In genomic region chr1:202563818-202564217, GRCh38 we compare ENCODE assay signal across 17 cellular contexts.
DNase-seq lines count a peak whose midpoint lies in the region; TF ChIP-seq lines count a peak whose summit lies in the region.
"Had no signal": no experiment of that assay in that cellular context is flagged by ENCODE, and none has a peak within 500 bp of the region (broad histone marks: within the 10 kb centered on the region; RNA-seq: fewer than 3 reads in every experiment).

No MANE protein-coding gene starts in this region.

- H3K9ac ChIP-seq in rectal smooth muscle tissue (ENCODE audit: low read length): no peak overlapping the region
- H3K9ac ChIP-seq: BLaER1 had no signal

- peak overlapping the region; percentile 23; the same call in 1 of the 2 replicates for H3K27ac ChIP-seq in VCaP
- H3K27ac ChIP-seq in esophagus squamous epithelium: peak overlapping the region in 3 of 4 donors; percentile 7 to 71 (median 27)
- peak overlapping the region; percentile 85 for H3K27ac ChIP-seq in rectal smooth muscle tissue (ENCODE audit: low read depth, low read length)
- peak overlapping the region; percentile 25 to 88 (median 71) for H3K27ac ChIP-seq in transverse colon
- H3K27ac ChIP-seq: BLaER1 had no signal

- no peak for TF ChIP-seq POLR2A in esophagus squamous epithelium (IDR thresholded peaks at IDR 0.05)
- no peak for TF ChIP-seq POLR2A in transverse colon (IDR thresholded peaks at IDR 0.05)
- TF ChIP-seq POLR2A in lower leg skin (IDR thresholded peaks at IDR 0.05): no peak

- H3K27me3 ChIP-seq in esophagus squamous epithelium (no peaks in the 10 kb centered on the region), rectal smooth muscle tissue (ENCODE audit: control insufficient read depth, insufficient read depth, low read length) (no peaks in the 10 kb centered on the region), transverse colon (no peaks in the 10 kb centered on the region)
- H3K27me3 ChIP-seq: BLaER1 had no signal

- no peak for TF ChIP-seq EP300 in transverse colon (IDR thresholded peaks at IDR 0.05; ENCODE audit: low read depth)

- no peak overlapping the region for H3K4me3 ChIP-seq in esophagus squamous epithelium
- no peak overlapping the region for H3K4me3 ChIP-seq in rectal smooth muscle tissue (ENCODE audit: low read length)
- no peak overlapping the region for H3K4me3 ChIP-seq in transverse colon
- no peak overlapping the region for H3K4me3 ChIP-seq in lower leg skin (ENCODE audit: low read depth, poor library complexity, severe bottlenecking)
- H3K4me3 ChIP-seq: BLaER1 had no signal

- DNase-seq in esophagus squamous epithelium (lab: John Stamatoyannopoulos, UW) (no peak), transverse colon (no peak), NAMALWA (ENCODE audit: low spot score) (no peak), lower leg skin (ENCODE audit: low spot score in 2 of 2) (no peak)
- no peak for DNase-seq in activated CD4-positive, alpha-beta T cell treated with anti-CD3 and anti-CD28 coated beads for 4 hours
- DNase-seq: CD8-positive, alpha-beta memory T cell; GOT3; IMR-90; NCI-H1092; NCI-H1694 treated with DMSO at 0.1 percent for 48 hours; NCI-H226; NCI-H524; NCI-H82; SIG-M5 had no signal

- H3K36me3 ChIP-seq in esophagus squamous epithelium (peaks cover 0 to 49% (median 4%) of the 10 kb centered on the region in 3 donors), rectal smooth muscle tissue (ENCODE audit: control insufficient read depth, insufficient read depth, low read length) (peaks cover 15% of the 10 kb centered on the region), transverse colon (peaks cover 0 to 24% (median 4%) of the 10 kb centered on the region in 4 donors)

- no peak for TF ChIP-seq CTCF in VCaP (conservative IDR thresholded peaks at IDR 0.05)
- no peak for TF ChIP-seq CTCF in esophagus squamous epithelium (IDR thresholded peaks at IDR 0.05)
- no peak for TF ChIP-seq CTCF in transverse colon (IDR thresholded peaks at IDR 0.05)
- TF ChIP-seq CTCF in lower leg skin (IDR thresholded peaks at IDR 0.05): no peak

- H3K4me1 ChIP-seq in esophagus squamous epithelium (peaks cover 0 to 69% (median 26%) of the 10 kb centered on the region in 3 donors), rectal smooth muscle tissue (ENCODE audit: control insufficient read depth, insufficient read depth, low read length) (peaks cover 63% of the 10 kb centered on the region), transverse colon (peaks cover 16 to 72% (median 27%) of the 10 kb centered on the region in 4 donors)

- intact Hi-C loops in esophagus squamous epithelium (cut with DNase I): no loop called here
- intact Hi-C loops in transverse colon (cut with DNase I; ENCODE audit: low total_unique reads): no loop called here
- intact Hi-C loops in lower leg skin (cut with DNase I; ENCODE audit: low total_unique reads): no loop called here

- WGBS in esophagus squamous epithelium, 2 donors: 17 to 64% methylated on average over 1 of the region's 1 CpG
- WGBS in transverse colon (ENCODE audit: low coverage in 1 of 2), 2 donors: 67 to 78% methylated on average over 1 of the region's 1 CpG
- 64 to 79% methylated on average over 1 of the region's 1 CpG for WGBS in lower leg skin, 2 donors

- in situ Hi-C loops in transverse colon (cut with MboI; ENCODE audit: low pct_ligation_motif_present in 1 of 4, low pct_unique_long_range_greater_than_20kb in 1 of 4, low sequenced_read_pairs in 3 of 4): no loop called here

- H3K9me3 ChIP-seq in esophagus squamous epithelium: no peaks in the 10 kb centered on the region
- no peaks in the 10 kb centered on the region for H3K9me3 ChIP-seq in transverse colon
- H3K9me3 ChIP-seq: BLaER1 had no signal

Comparison
In these comparisons a context has a peak if more than half of its experiments do, and no peak if none do; other contexts are left out.
1. H3K27ac ChIP-seq: peak in every context shown above with its lines; median percentile 85 in rectal smooth muscle tissue; 71 in transverse colon; 27 in esophagus squamous epithelium; 23 in VCaP.